ENCODE assay signal across 1 cellular context in the genomic region with DNA sequence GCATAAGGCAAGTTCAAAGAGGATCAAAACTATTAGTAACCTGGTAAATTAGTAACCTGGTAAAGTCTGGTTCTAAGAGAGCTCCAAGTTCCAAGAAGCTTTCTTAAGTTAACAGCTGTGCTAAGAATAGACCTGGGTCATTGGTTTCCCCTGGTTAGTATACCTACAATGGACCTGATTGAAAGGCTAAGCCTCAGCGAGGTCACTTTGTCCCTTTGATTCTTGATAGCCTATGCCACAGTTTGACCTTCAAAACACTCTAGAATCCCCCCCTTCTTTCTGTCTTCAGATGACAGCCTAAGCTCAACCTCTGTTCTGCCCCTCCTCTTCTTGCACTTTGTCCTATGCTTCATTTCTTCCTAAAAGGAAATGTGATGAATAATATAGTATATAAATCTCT.
TF ChIP-seq lines count a peak whose summit lies in the region.

No MANE protein-coding gene starts in this region.

TF ChIP-seq in HepG2, 621 proteins besides CTCF, POLR2A, EP300 and RAD21:
- TF ChIP-seq MEIS2 (CRISPR knock-in tag; IDR thresholded peaks at IDR 0.05) (no peak), CREM (IDR thresholded peaks at IDR 0.05) (peak; percentile 37; the same call in 1 of the 2 replicates), CREM (CRISPR knock-in tag; IDR thresholded peaks at IDR 0.05) (no peak), TCF7 (IDR thresholded peaks at IDR 0.05; ENCODE audit: low read depth) (peak; percentile 40; the same call in 1 of the 2 replicates), HNF4A (CRISPR knock-in tag; IDR thresholded peaks at IDR 0.05) (peak; percentile 68), MEIS1 (CRISPR knock-in tag; IDR thresholded peaks at IDR 0.05; ENCODE audit: borderline replicate concordance) (no peak), SOX13 (IDR thresholded peaks at IDR 0.05) (no peak), SOX13 (CRISPR knock-in tag; conservative IDR thresholded peaks at IDR 0.05 in 1 of 2, IDR thresholded peaks at IDR 0.05 in 1 of 2) (peak in 1 of 2 experiments; percentile 67; a peak in 1 of 4 replicates), GATAD2A (CRISPR knock-in tag; IDR thresholded peaks at IDR 0.05) (0 out of 2 replicates have a peak, but pooled peaks have one; percentile 30), ZNF644 (CRISPR knock-in tag; IDR thresholded peaks at IDR 0.05; ENCODE audit: low read depth) (no peak), SOX6 (IDR thresholded peaks at IDR 0.05) (no peak), SOX6 (CRISPR knock-in tag; IDR thresholded peaks at IDR 0.05) (peak; percentile 30; the same call in 1 of the 2 replicates), FOXJ3 (CRISPR knock-in tag; IDR thresholded peaks at IDR 0.05; ENCODE audit: borderline replicate concordance) (peak; percentile 30; the same call in 1 of the 2 replicates), NCOA2 (CRISPR knock-in tag; IDR thresholded peaks at IDR 0.05) (peak; percentile 47; the same call in 1 of the 2 replicates), NR2F6 (IDR thresholded peaks at IDR 0.05) (peak; percentile 56), NR2F6 (CRISPR knock-in tag; IDR thresholded peaks at IDR 0.05) (0 out of 2 replicates have a peak, but pooled peaks have one; percentile 33), NR2F2 (IDR thresholded peaks at IDR 0.05; ENCODE audit: borderline replicate concordance, low read depth) (peak; percentile 76; the same call in 1 of the 2 replicates), TCF7L2 (IDR thresholded peaks at IDR 0.05; ENCODE audit: low read depth, low read length) (peak; percentile 57; the same call in 1 of the 2 replicates), ISL2 (CRISPR knock-in tag; IDR thresholded peaks at IDR 0.05) (peak; percentile 85), ZNF572 (CRISPR knock-in tag; IDR thresholded peaks at IDR 0.05) (no peak), MED13 (CRISPR knock-in tag; IDR thresholded peaks at IDR 0.05) (no peak; the same call in 1 of the 2 replicates), ZMYM4 (CRISPR knock-in tag; IDR thresholded peaks at IDR 0.05) (peak; percentile 27; the same call in 1 of the 2 replicates)
- TF ChIP-seq, protein P1, sequence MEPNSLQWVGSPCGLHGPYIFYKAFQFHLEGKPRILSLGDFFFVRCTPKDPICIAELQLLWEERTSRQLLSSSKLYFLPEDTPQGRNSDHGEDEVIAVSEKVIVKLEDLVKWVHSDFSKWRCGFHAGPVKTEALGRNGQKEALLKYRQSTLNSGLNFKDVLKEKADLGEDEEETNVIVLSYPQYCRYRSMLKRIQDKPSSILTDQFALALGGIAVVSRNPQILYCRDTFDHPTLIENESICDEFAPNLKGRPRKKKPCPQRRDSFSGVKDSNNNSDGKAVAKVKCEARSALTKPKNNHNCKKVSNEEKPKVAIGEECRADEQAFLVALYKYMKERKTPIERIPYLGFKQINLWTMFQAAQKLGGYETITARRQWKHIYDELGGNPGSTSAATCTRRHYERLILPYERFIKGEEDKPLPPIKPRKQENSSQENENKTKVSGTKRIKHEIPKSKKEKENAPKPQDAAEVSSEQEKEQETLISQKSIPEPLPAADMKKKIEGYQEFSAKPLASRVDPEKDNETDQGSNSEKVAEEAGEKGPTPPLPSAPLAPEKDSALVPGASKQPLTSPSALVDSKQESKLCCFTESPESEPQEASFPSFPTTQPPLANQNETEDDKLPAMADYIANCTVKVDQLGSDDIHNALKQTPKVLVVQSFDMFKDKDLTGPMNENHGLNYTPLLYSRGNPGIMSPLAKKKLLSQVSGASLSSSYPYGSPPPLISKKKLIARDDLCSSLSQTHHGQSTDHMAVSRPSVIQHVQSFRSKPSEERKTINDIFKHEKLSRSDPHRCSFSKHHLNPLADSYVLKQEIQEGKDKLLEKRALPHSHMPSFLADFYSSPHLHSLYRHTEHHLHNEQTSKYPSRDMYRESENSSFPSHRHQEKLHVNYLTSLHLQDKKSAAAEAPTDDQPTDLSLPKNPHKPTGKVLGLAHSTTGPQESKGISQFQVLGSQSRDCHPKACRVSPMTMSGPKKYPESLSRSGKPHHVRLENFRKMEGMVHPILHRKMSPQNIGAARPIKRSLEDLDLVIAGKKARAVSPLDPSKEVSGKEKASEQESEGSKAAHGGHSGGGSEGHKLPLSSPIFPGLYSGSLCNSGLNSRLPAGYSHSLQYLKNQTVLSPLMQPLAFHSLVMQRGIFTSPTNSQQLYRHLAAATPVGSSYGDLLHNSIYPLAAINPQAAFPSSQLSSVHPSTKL (CRISPR knock-in tag; IDR thresholded peaks at IDR 0.05) = peak; percentile 38; the same call in 1 of the 2 replicates
- TF ChIP-seq, protein P2, sequence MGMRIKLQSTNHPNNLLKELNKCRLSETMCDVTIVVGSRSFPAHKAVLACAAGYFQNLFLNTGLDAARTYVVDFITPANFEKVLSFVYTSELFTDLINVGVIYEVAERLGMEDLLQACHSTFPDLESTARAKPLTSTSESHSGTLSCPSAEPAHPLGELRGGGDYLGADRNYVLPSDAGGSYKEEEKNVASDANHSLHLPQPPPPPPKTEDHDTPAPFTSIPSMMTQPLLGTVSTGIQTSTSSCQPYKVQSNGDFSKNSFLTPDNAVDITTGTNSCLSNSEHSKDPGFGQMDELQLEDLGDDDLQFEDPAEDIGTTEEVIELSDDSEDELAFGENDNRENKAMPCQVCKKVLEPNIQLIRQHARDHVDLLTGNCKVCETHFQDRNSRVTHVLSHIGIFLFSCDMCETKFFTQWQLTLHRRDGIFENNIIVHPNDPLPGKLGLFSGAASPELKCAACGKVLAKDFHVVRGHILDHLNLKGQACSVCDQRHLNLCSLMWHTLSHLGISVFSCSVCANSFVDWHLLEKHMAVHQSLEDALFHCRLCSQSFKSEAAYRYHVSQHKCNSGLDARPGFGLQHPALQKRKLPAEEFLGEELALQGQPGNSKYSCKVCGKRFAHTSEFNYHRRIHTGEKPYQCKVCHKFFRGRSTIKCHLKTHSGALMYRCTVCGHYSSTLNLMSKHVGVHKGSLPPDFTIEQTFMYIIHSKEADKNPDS (CRISPR knock-in tag; IDR thresholded peaks at IDR 0.05) = no peak
- TF ChIP-seq, protein P3, sequence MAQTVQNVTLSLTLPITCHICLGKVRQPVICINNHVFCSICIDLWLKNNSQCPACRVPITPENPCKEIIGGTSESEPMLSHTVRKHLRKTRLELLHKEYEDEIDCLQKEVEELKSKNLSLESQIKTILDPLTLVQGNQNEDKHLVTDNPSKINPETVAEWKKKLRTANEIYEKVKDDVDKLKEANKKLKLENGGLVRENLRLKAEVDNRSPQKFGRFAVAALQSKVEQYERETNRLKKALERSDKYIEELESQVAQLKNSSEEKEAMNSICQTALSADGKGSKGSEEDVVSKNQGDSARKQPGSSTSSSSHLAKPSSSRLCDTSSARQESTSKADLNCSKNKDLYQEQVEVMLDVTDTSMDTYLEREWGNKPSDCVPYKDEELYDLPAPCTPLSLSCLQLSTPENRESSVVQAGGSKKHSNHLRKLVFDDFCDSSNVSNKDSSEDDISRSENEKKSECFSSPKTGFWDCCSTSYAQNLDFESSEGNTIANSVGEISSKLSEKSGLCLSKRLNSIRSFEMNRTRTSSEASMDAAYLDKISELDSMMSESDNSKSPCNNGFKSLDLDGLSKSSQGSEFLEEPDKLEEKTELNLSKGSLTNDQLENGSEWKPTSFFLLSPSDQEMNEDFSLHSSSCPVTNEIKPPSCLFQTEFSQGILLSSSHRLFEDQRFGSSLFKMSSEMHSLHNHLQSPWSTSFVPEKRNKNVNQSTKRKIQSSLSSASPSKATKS (CRISPR knock-in tag; IDR thresholded peaks at IDR 0.05) = no peak
- TF ChIP-seq, protein P4, sequence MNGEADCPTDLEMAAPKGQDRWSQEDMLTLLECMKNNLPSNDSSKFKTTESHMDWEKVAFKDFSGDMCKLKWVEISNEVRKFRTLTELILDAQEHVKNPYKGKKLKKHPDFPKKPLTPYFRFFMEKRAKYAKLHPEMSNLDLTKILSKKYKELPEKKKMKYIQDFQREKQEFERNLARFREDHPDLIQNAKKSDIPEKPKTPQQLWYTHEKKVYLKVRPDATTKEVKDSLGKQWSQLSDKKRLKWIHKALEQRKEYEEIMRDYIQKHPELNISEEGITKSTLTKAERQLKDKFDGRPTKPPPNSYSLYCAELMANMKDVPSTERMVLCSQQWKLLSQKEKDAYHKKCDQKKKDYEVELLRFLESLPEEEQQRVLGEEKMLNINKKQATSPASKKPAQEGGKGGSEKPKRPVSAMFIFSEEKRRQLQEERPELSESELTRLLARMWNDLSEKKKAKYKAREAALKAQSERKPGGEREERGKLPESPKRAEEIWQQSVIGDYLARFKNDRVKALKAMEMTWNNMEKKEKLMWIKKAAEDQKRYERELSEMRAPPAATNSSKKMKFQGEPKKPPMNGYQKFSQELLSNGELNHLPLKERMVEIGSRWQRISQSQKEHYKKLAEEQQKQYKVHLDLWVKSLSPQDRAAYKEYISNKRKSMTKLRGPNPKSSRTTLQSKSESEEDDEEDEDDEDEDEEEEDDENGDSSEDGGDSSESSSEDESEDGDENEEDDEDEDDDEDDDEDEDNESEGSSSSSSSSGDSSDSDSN (CRISPR knock-in tag; IDR thresholded peaks at IDR 0.05) = no peak
- TF ChIP-seq, protein P5, sequence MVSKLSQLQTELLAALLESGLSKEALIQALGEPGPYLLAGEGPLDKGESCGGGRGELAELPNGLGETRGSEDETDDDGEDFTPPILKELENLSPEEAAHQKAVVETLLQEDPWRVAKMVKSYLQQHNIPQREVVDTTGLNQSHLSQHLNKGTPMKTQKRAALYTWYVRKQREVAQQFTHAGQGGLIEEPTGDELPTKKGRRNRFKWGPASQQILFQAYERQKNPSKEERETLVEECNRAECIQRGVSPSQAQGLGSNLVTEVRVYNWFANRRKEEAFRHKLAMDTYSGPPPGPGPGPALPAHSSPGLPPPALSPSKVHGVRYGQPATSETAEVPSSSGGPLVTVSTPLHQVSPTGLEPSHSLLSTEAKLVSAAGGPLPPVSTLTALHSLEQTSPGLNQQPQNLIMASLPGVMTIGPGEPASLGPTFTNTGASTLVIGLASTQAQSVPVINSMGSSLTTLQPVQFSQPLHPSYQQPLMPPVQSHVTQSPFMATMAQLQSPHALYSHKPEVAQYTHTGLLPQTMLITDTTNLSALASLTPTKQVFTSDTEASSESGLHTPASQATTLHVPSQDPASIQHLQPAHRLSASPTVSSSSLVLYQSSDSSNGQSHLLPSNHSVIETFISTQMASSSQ (IDR thresholded peaks at IDR 0.05; ENCODE audit: low read depth) = no peak
- TF ChIP-seq, protein P5 (CRISPR knock-in tag; IDR thresholded peaks at IDR 0.05; ENCODE audit: borderline replicate concordance) = peak; percentile 56; the same call in 1 of the 2 replicates
